1 cellular context compared by ENCODE assay signal in the genomic region with DNA sequence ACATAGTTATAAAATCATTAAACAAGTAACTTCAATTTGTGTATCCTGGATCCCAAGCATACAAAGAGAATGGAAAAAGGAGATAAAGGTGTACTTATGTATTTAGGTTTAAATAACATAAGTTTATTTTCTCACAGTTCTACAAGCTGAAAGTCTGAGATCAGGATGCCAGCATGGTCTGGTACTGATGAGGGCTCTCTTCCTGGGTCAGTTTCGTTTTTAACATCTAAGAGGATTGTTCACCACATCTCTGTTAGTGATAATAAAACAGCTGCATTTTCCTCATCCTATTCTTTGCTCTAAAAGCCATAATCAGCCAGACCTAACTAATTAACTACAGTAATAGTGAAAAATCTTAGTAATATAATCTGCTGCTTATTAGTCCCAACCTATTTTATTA.
TF ChIP-seq lines count a peak whose summit lies in the region.

No MANE protein-coding gene starts in this region.

TF ChIP-seq in HepG2, 621 proteins besides CTCF, POLR2A, EP300 and RAD21:
- no peak for TF ChIP-seq RFX3 (CRISPR knock-in tag; IDR thresholded peaks at IDR 0.05)
- TF ChIP-seq, protein P1, sequence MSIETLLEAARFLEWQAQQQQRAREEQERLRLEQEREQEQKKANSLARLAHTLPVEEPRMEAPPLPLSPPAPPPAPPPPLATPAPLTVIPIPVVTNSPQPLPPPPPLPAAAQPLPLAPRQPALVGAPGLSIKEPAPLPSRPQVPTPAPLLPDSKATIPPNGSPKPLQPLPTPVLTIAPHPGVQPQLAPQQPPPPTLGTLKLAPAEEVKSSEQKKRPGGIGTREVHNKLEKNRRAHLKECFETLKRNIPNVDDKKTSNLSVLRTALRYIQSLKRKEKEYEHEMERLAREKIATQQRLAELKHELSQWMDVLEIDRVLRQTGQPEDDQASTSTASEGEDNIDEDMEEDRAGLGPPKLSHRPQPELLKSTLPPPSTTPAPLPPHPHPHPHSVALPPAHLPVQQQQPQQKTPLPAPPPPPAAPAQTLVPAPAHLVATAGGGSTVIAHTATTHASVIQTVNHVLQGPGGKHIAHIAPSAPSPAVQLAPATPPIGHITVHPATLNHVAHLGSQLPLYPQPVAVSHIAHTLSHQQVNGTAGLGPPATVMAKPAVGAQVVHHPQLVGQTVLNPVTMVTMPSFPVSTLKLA (IDR thresholded peaks at IDR 0.05): no peak
- no peak for TF ChIP-seq ZNF441 (CRISPR knock-in tag; IDR thresholded peaks at IDR 0.05; ENCODE audit: borderline replicate concordance)
- TF ChIP-seq ZNF143 (CRISPR knock-in tag; IDR thresholded peaks at IDR 0.05): no peak
- no peak for TF ChIP-seq HOXA5 (CRISPR knock-in tag; IDR thresholded peaks at IDR 0.05)
- no peak for TF ChIP-seq ZNF414 (CRISPR knock-in tag; IDR thresholded peaks at IDR 0.05)
- TF ChIP-seq ZNF253 (CRISPR knock-in tag; IDR thresholded peaks at IDR 0.05; ENCODE audit: borderline replicate concordance): no peak
- no peak for TF ChIP-seq RXRB (CRISPR knock-in tag; IDR thresholded peaks at IDR 0.05; ENCODE audit: borderline replicate concordance)
- TF ChIP-seq GTF3A (CRISPR knock-in tag; conservative IDR thresholded peaks at IDR 0.05): no peak
- TF ChIP-seq ETV6 (CRISPR knock-in tag; conservative IDR thresholded peaks at IDR 0.05): no peak
- TF ChIP-seq, protein P2, sequence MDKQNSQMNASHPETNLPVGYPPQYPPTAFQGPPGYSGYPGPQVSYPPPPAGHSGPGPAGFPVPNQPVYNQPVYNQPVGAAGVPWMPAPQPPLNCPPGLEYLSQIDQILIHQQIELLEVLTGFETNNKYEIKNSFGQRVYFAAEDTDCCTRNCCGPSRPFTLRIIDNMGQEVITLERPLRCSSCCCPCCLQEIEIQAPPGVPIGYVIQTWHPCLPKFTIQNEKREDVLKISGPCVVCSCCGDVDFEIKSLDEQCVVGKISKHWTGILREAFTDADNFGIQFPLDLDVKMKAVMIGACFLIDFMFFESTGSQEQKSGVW (CRISPR knock-in tag; IDR thresholded peaks at IDR 0.05; ENCODE audit: borderline replicate concordance): no peak
- TF ChIP-seq MXD1 (CRISPR knock-in tag; IDR thresholded peaks at IDR 0.05): no peak
- no peak for TF ChIP-seq MAFK (conservative IDR thresholded peaks at IDR 0.05 in 1 of 2, IDR thresholded peaks at IDR 0.05 in 1 of 2; ENCODE audit: low read length in 2 of 2)
- no peak for TF ChIP-seq ELF4 (CRISPR knock-in tag; IDR thresholded peaks at IDR 0.05; ENCODE audit: borderline replicate concordance)
